Comparison of ENCODE assay signal across 19 cellular contexts in genomic region chr4:125187221-125187620, GRCh38.
A peak's percentile ranks its signal among the peaks of the same experiment; 100 is the strongest.
DNase-seq lines count a peak whose midpoint lies in the region; ATAC-seq and TF ChIP-seq lines count a peak whose summit lies in the region.
"Had no signal": no experiment of that assay in that cellular context is flagged by ENCODE, and none has a peak within 500 bp of the region (broad histone marks: within the 10 kb centered on the region; RNA-seq: fewer than 3 reads in every experiment).

No MANE protein-coding gene starts in this region.

- no peaks in the 10 kb centered on the region for H3K27me3 ChIP-seq in kidney epithelial cell (ENCODE audit: control insufficient read depth, insufficient read depth, low read length)
- H3K27me3 ChIP-seq: right lobe of liver, upper lobe of right lung had no signal

- TF ChIP-seq CTCF in AG04449 (IDR thresholded peaks at IDR 0.05; ENCODE audit: insufficient read depth, low read length, missing control alignments) = no peak
- no peak for TF ChIP-seq CTCF in choroid plexus epithelial cell (conservative IDR thresholded peaks at IDR 0.05; ENCODE audit: low read depth, low read length)
- no peak for TF ChIP-seq CTCF in kidney epithelial cell (IDR thresholded peaks at IDR 0.05; ENCODE audit: insufficient read depth, low read length, poor library complexity, severe bottlenecking)

- POLR2A ChIA-PET in AG04449 (lab: Yijun Ruan, JAX) = no interaction called here

- H3K4me3 ChIP-seq in AG04449 (ENCODE audit: low read depth, low read length) (no peak overlapping the region), choroid plexus epithelial cell (ENCODE audit: low read depth, low read length) (no peak overlapping the region), kidney epithelial cell (ENCODE audit: low read depth, low read length) (no peak overlapping the region)
- H3K4me3 ChIP-seq: right lobe of liver, upper lobe of right lung had no signal

- CTCF ChIA-PET in AG04449 (lab: Yijun Ruan, JAX) = no interaction called here

- peak; percentile 34 for DNase-seq in AG04449 (ENCODE audit: low read depth, low spot score)
- DNase-seq in HS-5 (ENCODE audit: low read depth) = peak; percentile 63
- DNase-seq in choroid plexus epithelial cell (ENCODE audit: low read depth) = peak; percentile 63
- DNase-seq in kidney epithelial cell (ENCODE audit: low read depth) = peak; percentile 19
- no peak for DNase-seq in stimulated activated CD4-positive, alpha-beta T cell treated with anti-CD3 and anti-CD28 coated beads, Interleukin-2, amount 100 ng/mL, for 24 hours
- no peak for DNase-seq in GM19240 (ENCODE audit: insufficient read length, low spot score)
- no peak for DNase-seq in NCI-H2081 treated with DMSO at 0.1 percent for 48 hours (lab: John Stamatoyannopoulos, UW)
- DNase-seq: ACHN; activated B cell treated with CpG ODN at 0.5 μM for 24 hours; activated CD8-positive, alpha-beta memory T cell treated with anti-CD3 and anti-CD28 coated beads, Interleukin-2, amount 50 U/mL, for 4 hours; activated naive CD8-positive, alpha-beta T cell treated with anti-CD3 and anti-CD28 coated beads for 36 hours; DMS 273 treated with DMSO at 0.1 percent for 48 hours; NCI-H1694 treated with DMSO at 0.1 percent for 48 hours; NCI-H524; right lobe of liver; SW 1271; upper lobe of right lung had no signal

- H3K36me3 ChIP-seq in kidney epithelial cell (ENCODE audit: control insufficient read depth, insufficient read depth, low read length) = no peaks in the 10 kb centered on the region
- H3K36me3 ChIP-seq: right lobe of liver, upper lobe of right lung had no signal

- ATAC-seq in GM18907 (IDR thresholded peaks at IDR 0.05; ENCODE audit: unreplicated experiment) = no peak
- ATAC-seq: right lobe of liver; stimulated activated memory B cell treated with anti-CD40 and anti-IgM and Interleukin-4, amounts not matched to agents 10 μg/mL and 1 μg/mL and 100 μg/mL, for 72 hours; upper lobe of right lung had no signal

Comparison
In these comparisons a context has a peak if more than half of its experiments do, and no peak if none do; other contexts are left out.
1. DNase-seq: peak in AG04449 (single experiment), HS-5 (single experiment), choroid plexus epithelial cell (single experiment) and kidney epithelial cell (single experiment); none in stimulated activated CD4-positive, alpha-beta T cell treated with anti-CD3 and anti-CD28 coated beads, Interleukin-2, amount 100 ng/mL, for 24 hours (0 of 2), GM19240 (single experiment) and NCI-H2081 treated with DMSO at 0.1 percent for 48 hours (single experiment).